In the genomic region with DNA sequence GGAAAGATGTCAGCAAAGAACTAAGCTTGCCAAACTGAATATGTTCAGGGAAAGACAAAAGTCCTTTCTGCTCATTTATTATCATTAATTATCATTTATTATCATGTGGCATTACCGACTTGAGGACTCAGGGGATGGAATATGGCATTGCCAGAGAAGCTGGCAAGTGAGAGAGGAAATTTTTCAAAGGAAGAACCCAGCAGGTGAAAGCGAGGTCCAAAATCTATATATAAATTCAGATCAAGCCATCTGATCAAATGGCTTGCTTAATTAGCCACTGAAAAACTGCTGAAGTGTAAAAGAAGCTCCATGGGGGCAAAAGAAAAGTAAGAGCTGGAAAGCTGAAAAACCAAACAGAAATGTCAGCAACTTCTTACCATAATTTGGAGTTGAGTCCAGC, we compare ENCODE assay signal across 20 cellular contexts.
"Had no signal": no experiment of that assay in that cellular context is flagged by ENCODE, and none has a peak within 500 bp of the region (broad histone marks: within the 10 kb centered on the region; RNA-seq: fewer than 3 reads in every experiment).

No MANE protein-coding gene starts in this region.

- H3K27me3 Mint-ChIP-seq: naive thymus-derived CD8-positive, alpha-beta T cell; progenitor cell of endocrine pancreas; stimulated activated naive CD8-positive, alpha-beta T cell treated with anti-CD3 and anti-CD28 coated beads, Interleukin-15, Interleukin-2, amounts not matched to agents 100 ng/mL and 50 ng/mL, for 24 hours had no signal

- H3K36me3 Mint-ChIP-seq: naive thymus-derived CD8-positive, alpha-beta T cell; stimulated activated effector memory CD8-positive, alpha-beta T cell treated with anti-CD3 and anti-CD28 coated beads, Interleukin-12 subunit alpha, Interleukin-12 subunit beta, amount 100 ng/mL, for 72 hours had no signal

- H3K27ac Mint-ChIP-seq: naive thymus-derived CD8-positive, alpha-beta T cell; progenitor cell of endocrine pancreas; stimulated activated effector memory CD8-positive, alpha-beta T cell treated with anti-CD3 and anti-CD28 coated beads, Interleukin-12 subunit alpha, Interleukin-12 subunit beta, amount 100 ng/mL, for 72 hours; stimulated activated naive CD8-positive, alpha-beta T cell treated with anti-CD3 and anti-CD28 coated beads, Interleukin-15, Interleukin-2, amounts not matched to agents 100 ng/mL and 50 ng/mL, for 24 hours had no signal

- DNase-seq: hippocampal formation; kidney; left colon; left lung; lower lobe of right lung; mesenchymal stem cell; naive thymus-derived CD8-positive, alpha-beta T cell; ovary; stimulated activated CD4-positive, alpha-beta T cell treated with anti-CD3 and anti-CD28 coated beads, Interleukin-12 subunit alpha, Interleukin-12 subunit beta, amount 100 ng/mL, for 4 hours; stimulated activated CD4-positive, alpha-beta T cell treated with anti-CD3 and anti-CD28 coated beads, Interleukin-15, amount 100 ng/mL, for 24 hours; stimulated activated CD4-positive, alpha-beta T cell treated with anti-CD3 and anti-CD28 coated beads, Interleukin-2, amount 100 ng/mL, for 24 hours; stimulated activated CD4-positive, alpha-beta T cell treated with anti-CD3 and anti-CD28 coated beads, Interleukin-4, amount 100 ng/mL, for 24 hours; stimulated activated naive CD4-positive, alpha-beta T cell; tibial artery; trophoblast cell; uterus had no signal

- H3K4me1 Mint-ChIP-seq: naive thymus-derived CD8-positive, alpha-beta T cell; stimulated activated effector memory CD8-positive, alpha-beta T cell treated with anti-CD3 and anti-CD28 coated beads, Interleukin-12 subunit alpha, Interleukin-12 subunit beta, amount 100 ng/mL, for 72 hours had no signal

- H3K4me3 Mint-ChIP-seq: naive thymus-derived CD8-positive, alpha-beta T cell; nephron; stimulated activated effector memory CD8-positive, alpha-beta T cell treated with anti-CD3 and anti-CD28 coated beads, Interleukin-12 subunit alpha, Interleukin-12 subunit beta, amount 100 ng/mL, for 72 hours; stimulated activated naive CD8-positive, alpha-beta T cell treated with anti-CD3 and anti-CD28 coated beads, Interleukin-15, Interleukin-2, amounts not matched to agents 100 ng/mL and 50 ng/mL, for 24 hours had no signal
